In the genomic region with DNA sequence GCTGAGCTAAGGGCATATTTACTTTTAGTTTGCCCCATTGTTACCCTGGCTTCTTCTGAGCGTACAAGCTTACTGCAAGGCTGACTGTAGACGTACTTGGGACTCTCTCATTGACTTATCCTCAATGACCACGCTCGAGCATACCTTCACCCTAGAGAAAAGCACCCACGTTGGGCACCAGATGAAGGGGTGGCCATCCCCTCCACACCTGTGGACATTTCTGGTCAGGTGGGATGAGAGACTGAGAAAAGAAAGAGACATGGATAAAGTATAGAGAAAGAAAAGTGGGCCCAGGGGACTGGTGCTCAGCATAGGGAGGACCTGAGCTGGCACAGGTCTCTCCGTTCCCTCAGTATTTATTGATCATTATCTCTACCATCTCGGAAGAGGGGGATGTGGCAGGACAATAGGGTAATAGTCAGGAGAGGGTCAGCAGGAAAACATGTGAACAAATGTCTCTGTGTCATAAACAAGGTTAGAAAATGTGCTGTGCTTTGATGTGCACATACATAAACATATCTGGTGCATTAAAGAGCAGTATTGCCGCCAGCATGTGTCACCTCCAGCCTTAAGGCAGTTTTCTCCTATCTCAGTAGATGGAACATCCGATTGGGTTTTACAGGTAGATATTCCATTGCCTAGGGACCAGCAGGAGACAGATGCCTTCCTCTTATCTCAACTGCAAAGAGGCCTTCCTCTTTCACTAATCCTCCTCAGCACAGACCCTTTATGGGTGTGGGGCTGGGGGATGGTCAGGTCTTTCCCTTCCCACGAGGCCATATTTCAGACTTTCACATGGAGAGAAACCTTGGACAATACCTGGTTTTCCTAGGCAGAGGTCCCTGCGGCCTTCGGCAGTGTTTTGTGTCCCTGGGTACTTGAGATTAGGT, we compare ENCODE assay signal across 7 cellular contexts. TPM values are rescaled to one million over a fixed set of nuclear protein-coding genes. Genes with fewer than 3 reads are reported as not detected.
"Had no signal": no experiment of that assay in that cellular context is flagged by ENCODE, and none has a peak within 500 bp of the region (broad histone marks: within the 10 kb centered on the region; RNA-seq: fewer than 3 reads in every experiment).

No MANE protein-coding gene starts in this region.

RNA-seq across cellular contexts. Expression of a gene that starts 5.6 kb away (rescaled TPM):
- total RNA-seq: activated CD4-positive, alpha-beta memory T cell treated with anti-CD3 and anti-CD28 coated beads, Interleukin-2, amount 10 ng/mL, durations not matched to agents 7 days and 5 days; activated CD8-positive, alpha-beta memory T cell treated with anti-CD3 and anti-CD28 coated beads for 36 hours; activated naive CD4-positive, alpha-beta T cell treated with anti-CD3 and anti-CD28 coated beads for 36 hours; activated T-helper 17 cell treated with anti-CD3 and anti-CD28 coated beads, Interleukin-2, amount 50 U/mL, for 72 hours; astrocyte; MCF 10A; SK-MEL-5 had no signal

RNA-seq across cellular contexts. Expression of a gene that starts 56.3 kb away (rescaled TPM):
- total RNA-seq: activated CD4-positive, alpha-beta memory T cell treated with anti-CD3 and anti-CD28 coated beads, Interleukin-2, amount 10 ng/mL, durations not matched to agents 7 days and 5 days; activated CD8-positive, alpha-beta memory T cell treated with anti-CD3 and anti-CD28 coated beads for 36 hours; activated naive CD4-positive, alpha-beta T cell treated with anti-CD3 and anti-CD28 coated beads for 36 hours; activated T-helper 17 cell treated with anti-CD3 and anti-CD28 coated beads, Interleukin-2, amount 50 U/mL, for 72 hours; astrocyte; MCF 10A had no signal

RNA-seq across cellular contexts. Expression of a gene that starts 56.7 kb away (rescaled TPM):
- total RNA-seq: activated T-helper 17 cell treated with anti-CD3 and anti-CD28 coated beads, Interleukin-2, amount 50 U/mL, for 72 hours had no signal
